In the genomic region with DNA sequence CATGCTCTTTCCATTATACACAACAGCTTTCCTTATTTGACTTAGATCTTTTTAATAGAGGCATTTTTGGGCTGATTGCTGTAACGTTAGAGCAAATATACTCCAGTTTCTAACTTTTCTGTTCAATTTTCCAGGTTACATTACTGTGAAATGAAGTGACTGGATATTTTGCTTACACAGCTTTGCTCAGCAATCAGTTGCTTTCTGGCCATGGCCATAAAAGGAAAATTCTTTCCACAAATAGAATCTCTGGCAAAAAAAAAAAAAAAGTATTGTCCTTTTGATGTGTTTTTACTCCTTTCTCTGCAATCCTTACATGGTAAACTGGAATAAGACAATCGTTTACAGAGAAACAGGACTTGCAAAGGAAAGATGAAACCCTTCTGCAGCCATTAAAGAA, we compare ENCODE assay signal across 21 cellular contexts.
DNase-seq lines count a peak whose midpoint lies in the region; ATAC-seq and TF ChIP-seq lines count a peak whose summit lies in the region.
"Had no signal": no experiment of that assay in that cellular context is flagged by ENCODE, and none has a peak within 500 bp of the region (broad histone marks: within the 10 kb centered on the region; RNA-seq: fewer than 3 reads in every experiment).

No MANE protein-coding gene starts in this region.

- no peaks in the 10 kb centered on the region for H3K27me3 Mint-ChIP-seq in activated naive CD4-positive, alpha-beta T cell treated with anti-CD3 and anti-CD28 coated beads, Interleukin-2, amount 10 ng/mL, durations not matched to agents 7 days and 5 days
- H3K27me3 Mint-ChIP-seq: stimulated activated naive B cell treated with anti-CD40 and anti-IgM and Interleukin-4, amounts not matched to agents 10 μg/mL and 1 μg/mL and 100 μg/mL, for 72 hours had no signal

- peak in 1 of 2 donors; percentile 12 for DNase-seq in cardiac muscle cell (ENCODE audit: low read depth in 1 of 2, low spot score in 1 of 2)
- no peak for DNase-seq in Right ventricle myocardium inferior (ENCODE audit: missing footprints)
- peak; percentile 49 for DNase-seq in fibroblast of pulmonary artery (ENCODE audit: low read depth)
- DNase-seq in prostate gland (ENCODE audit: low spot score) = no peak
- no peak for DNase-seq in NCI-H187 (lab: John Stamatoyannopoulos, UW)
- no peak for DNase-seq in activated naive CD4-positive, alpha-beta T cell treated with anti-CD3 and anti-CD28 coated beads, Interleukin-2, amount 10 ng/mL, durations not matched to agents 7 days and 5 days
- DNase-seq in activated CD4-positive, alpha-beta T cell treated with anti-CD3 and anti-CD28 coated beads, Interleukin-2, amount 50 U/mL, for 4 hours = no peak
- no peak for DNase-seq in HuH-7.5 (ENCODE audit: low spot score)
- DNase-seq: activated naive CD4-positive, alpha-beta T cell treated with Interleukin-2 at 50 U/mL for 16 hours; activated T-cell treated with anti-CD3 and anti-CD28 coated beads for 4 hours; body of pancreas; left lung; NCI-H748 treated with DMSO at 0.1 percent for 48 hours; nucleus accumbens; right lobe of liver; stimulated activated naive B cell treated with anti-CD40 and anti-IgM and Interleukin-4, amounts not matched to agents 10 μg/mL and 1 μg/mL and 100 μg/mL, for 72 hours had no signal

- H3K9me3 ChIP-seq in cardiac muscle cell (ENCODE audit: low read depth) (no peaks in the 10 kb centered on the region), prostate gland (no peaks in the 10 kb centered on the region)
- H3K9me3 ChIP-seq: A549, BLaER1, body of pancreas, right lobe of liver, tibial nerve had no signal

- H3K27ac ChIP-seq in cardiac muscle cell (peak overlapping the region; percentile 85), prostate gland (peak overlapping the region; percentile 5 to 60)
- H3K27ac ChIP-seq: A549, BLaER1, body of pancreas, left lung, tibial nerve, VCaP had no signal

- H3K4me1 ChIP-seq in cardiac muscle cell (ENCODE audit: low read depth) (peaks cover 43% of the 10 kb centered on the region), prostate gland (replicated peaks) (peaks cover 3% of the 10 kb centered on the region)
- H3K4me1 ChIP-seq: A549, BLaER1, right lobe of liver, tibial nerve had no signal

- intact Hi-C loops in Right ventricle myocardium inferior (cut with DNase I) = no loop called here
- intact Hi-C loops in prostate gland (cut with DNase I) = loop anchor here (10.0 kb wide), 1 partner anchor 142 kb away; a partner anchor contains a TSS

- H3K36me3 ChIP-seq in cardiac muscle cell (no peaks in the 10 kb centered on the region), prostate gland (no peaks in the 10 kb centered on the region)
- H3K36me3 ChIP-seq: BLaER1, left lung, right lobe of liver, tibial nerve had no signal

- H3K4me1 Mint-ChIP-seq in activated naive CD4-positive, alpha-beta T cell treated with anti-CD3 and anti-CD28 coated beads, Interleukin-2, amount 10 ng/mL, durations not matched to agents 7 days and 5 days = no peaks in the 10 kb centered on the region
- H3K4me1 Mint-ChIP-seq: stimulated activated naive B cell treated with anti-CD40 and anti-IgM and Interleukin-4, amounts not matched to agents 10 μg/mL and 1 μg/mL and 100 μg/mL, for 72 hours had no signal

- H3K9me3 Mint-ChIP-seq in activated naive CD4-positive, alpha-beta T cell treated with anti-CD3 and anti-CD28 coated beads, Interleukin-2, amount 10 ng/mL, durations not matched to agents 7 days and 5 days = peaks cover 3% of the 10 kb centered on the region

- TF ChIP-seq CTCF in cardiac muscle cell (IDR thresholded peaks at IDR 0.05; ENCODE audit: low read depth, low read length) (no peak), fibroblast of pulmonary artery (IDR thresholded peaks at IDR 0.05; ENCODE audit: low read length, missing control alignments) (no peak), prostate gland (IDR thresholded peaks at IDR 0.05) (no peak)

- no peaks in the 10 kb centered on the region for H3K36me3 Mint-ChIP-seq in activated naive CD4-positive, alpha-beta T cell treated with anti-CD3 and anti-CD28 coated beads, Interleukin-2, amount 10 ng/mL, durations not matched to agents 7 days and 5 days
- H3K36me3 Mint-ChIP-seq: stimulated activated naive B cell treated with anti-CD40 and anti-IgM and Interleukin-4, amounts not matched to agents 10 μg/mL and 1 μg/mL and 100 μg/mL, for 72 hours had no signal

- H3K27me3 ChIP-seq in cardiac muscle cell = no peaks in the 10 kb centered on the region
- no peaks in the 10 kb centered on the region for H3K27me3 ChIP-seq in prostate gland (replicated peaks; ENCODE audit: insufficient read depth)
- H3K27me3 ChIP-seq: BLaER1, body of pancreas, left lung, right lobe of liver, tibial nerve had no signal

- ATAC-seq in Right ventricle myocardium inferior = no peak
- ATAC-seq: A549; body of pancreas; left lung; right lobe of liver; stimulated activated naive B cell treated with anti-CD40 and anti-IgM and Interleukin-4, amounts not matched to agents 10 μg/mL and 1 μg/mL and 100 μg/mL, for 72 hours had no signal

- H3K4me3 ChIP-seq in cardiac muscle cell (no peak overlapping the region), fibroblast of pulmonary artery (replicated peaks; ENCODE audit: low read depth, low read length) (no peak overlapping the region), prostate gland (no peak overlapping the region)
- H3K4me3 ChIP-seq: A549, BLaER1, body of pancreas, left lung, right lobe of liver, tibial nerve had no signal

- CTCF ChIA-PET in activated naive CD4-positive, alpha-beta T cell treated with anti-CD3 and anti-CD28 coated beads, Interleukin-2, amount 10 ng/mL, durations not matched to agents 7 days and 5 days (lab: Charles Lee) = no interaction called here

- TF ChIP-seq POLR2A in prostate gland (IDR thresholded peaks at IDR 0.05) = no peak

- no peak overlapping the region for H3K27ac Mint-ChIP-seq in activated naive CD4-positive, alpha-beta T cell treated with anti-CD3 and anti-CD28 coated beads, Interleukin-2, amount 10 ng/mL, durations not matched to agents 7 days and 5 days
- H3K27ac Mint-ChIP-seq: stimulated activated naive B cell treated with anti-CD40 and anti-IgM and Interleukin-4, amounts not matched to agents 10 μg/mL and 1 μg/mL and 100 μg/mL, for 72 hours; T-helper 1 cell treated with Interleukin-12 subunit alpha and Interleukin-12 subunit beta and Interleukin-4 antibody, amounts not matched to agents 30 μg/mL and 1 μg/mL, for 36 hours had no signal

- WGBS in prostate gland = 12% methylated on average over 2 of the region's 2 CpGs

- no peak overlapping the region for H3K4me3 Mint-ChIP-seq in activated naive CD4-positive, alpha-beta T cell treated with anti-CD3 and anti-CD28 coated beads, Interleukin-2, amount 10 ng/mL, durations not matched to agents 7 days and 5 days
- H3K4me3 Mint-ChIP-seq: stimulated activated naive B cell treated with anti-CD40 and anti-IgM and Interleukin-4, amounts not matched to agents 10 μg/mL and 1 μg/mL and 100 μg/mL, for 72 hours; T-helper 1 cell treated with Interleukin-12 subunit alpha and Interleukin-12 subunit beta and Interleukin-4 antibody, amounts not matched to agents 30 μg/mL and 1 μg/mL, for 36 hours had no signal
